Comparison of ENCODE assay signal across 21 cellular contexts in genomic region chr6:11244387-11245126, GRCh38. TPM values are rescaled to one million over a fixed set of nuclear protein-coding genes. Genes with fewer than 3 reads are reported as not detected.
DNase-seq lines count a peak whose midpoint lies in the region; ATAC-seq and TF ChIP-seq lines count a peak whose summit lies in the region.
"Had no signal": no experiment of that assay in that cellular context is flagged by ENCODE, and none has a peak within 500 bp of the region (broad histone marks: within the 10 kb centered on the region; RNA-seq: fewer than 3 reads in every experiment).

No MANE protein-coding gene starts in this region.

- H2AFZ ChIP-seq in smooth muscle cell (ENCODE audit: low read depth): no peak overlapping the region
- H2AFZ ChIP-seq: GM23338 had no signal

- TF ChIP-seq CTCF in activated CD8-positive, alpha-beta T cell treated with anti-CD3 and anti-CD28 coated beads for 36 hours (IDR thresholded peaks at IDR 0.05): no peak
- no peak for TF ChIP-seq CTCF in thoracic aorta (IDR thresholded peaks at IDR 0.05)
- TF ChIP-seq CTCF in spleen (IDR thresholded peaks at IDR 0.05 in 8 of 11, conservative IDR thresholded peaks at IDR 0.05 in 3 of 11): no peak
- no peak for TF ChIP-seq CTCF in smooth muscle cell (IDR thresholded peaks at IDR 0.05; ENCODE audit: borderline replicate concordance, insufficient read depth, poor library complexity, severe bottlenecking)

- H3K27me3 ChIP-seq in thoracic aorta (replicated peaks; ENCODE audit: insufficient read depth) (no peaks in the 10 kb centered on the region), spleen (replicated peaks in 1 of 7) (no peaks in the 10 kb centered on the region), smooth muscle cell (ENCODE audit: low read depth) (no peaks in the 10 kb centered on the region)
- H3K27me3 ChIP-seq: Peyer's patch had no signal

- no peaks in the 10 kb centered on the region for H3K79me2 ChIP-seq in smooth muscle cell (ENCODE audit: low read depth)

- no peak overlapping the region for H3K9ac ChIP-seq in smooth muscle cell (ENCODE audit: low read depth)

- H3K36me3 Mint-ChIP-seq in activated CD8-positive, alpha-beta T cell treated with anti-CD3 and anti-CD28 coated beads for 36 hours (ENCODE audit: low read depth): peaks cover 33% of the 10 kb centered on the region
- peaks cover 47% of the 10 kb centered on the region for H3K36me3 Mint-ChIP-seq in activated CD8-positive, alpha-beta T cell treated with anti-CD3 and anti-CD28 coated beads, Interleukin-2, amount 10 ng/mL, durations not matched to agents 7 days and 5 days (ENCODE audit: low read depth)
- peaks cover 42% of the 10 kb centered on the region for H3K36me3 Mint-ChIP-seq in activated naive CD8-positive, alpha-beta T cell treated with anti-CD3 and anti-CD28 coated beads for 36 hours
- peaks cover 36% of the 10 kb centered on the region for H3K36me3 Mint-ChIP-seq in memory B cell

- no peaks in the 10 kb centered on the region for H3K9me3 ChIP-seq in thoracic aorta
- peaks cover 0 to 5% (median 0%) of the 10 kb centered on the region in 8 donors for H3K9me3 ChIP-seq in spleen
- no peaks in the 10 kb centered on the region for H3K9me3 ChIP-seq in smooth muscle cell (replicated peaks; ENCODE audit: low read depth)
- H3K9me3 ChIP-seq: Peyer's patch had no signal

- no peak overlapping the region for H3K4me2 ChIP-seq in smooth muscle cell
- H3K4me2 ChIP-seq: GM23338 had no signal

- H3K4me1 ChIP-seq in thoracic aorta (ENCODE audit: control insufficient read depth in 1 of 2, low read depth in 2 of 2) (peaks cover 20 to 51% of the 10 kb centered on the region in 2 donors), spleen (peaks cover 0 to 8% (median 0%) of the 10 kb centered on the region in 6 donors), smooth muscle cell (ENCODE audit: low read depth) (peaks cover 5% of the 10 kb centered on the region)
- H3K4me1 ChIP-seq: Peyer's patch had no signal

- no peak overlapping the region for H3K4me3 ChIP-seq in thoracic aorta
- no peak overlapping the region for H3K4me3 ChIP-seq in spleen
- no peak overlapping the region for H3K4me3 ChIP-seq in smooth muscle cell
- H3K4me3 ChIP-seq: GM23338, Peyer's patch had no signal

- 36 to 68% (median 56%) methylated on average over 2 of the region's 2 CpGs for WGBS in spleen, 5 donors
- 94% methylated on average over 2 of the region's 2 CpGs for WGBS in smooth muscle cell (ENCODE audit: low lambda C conversion rate)

- H3K36me3 ChIP-seq in thoracic aorta: no peaks in the 10 kb centered on the region
- H3K36me3 ChIP-seq in spleen: peaks cover 0 to 68% (median 7%) of the 10 kb centered on the region in 6 donors
- no peaks in the 10 kb centered on the region for H3K36me3 ChIP-seq in smooth muscle cell (ENCODE audit: low read depth)
- H3K36me3 ChIP-seq: Peyer's patch had no signal

- H3K4me1 Mint-ChIP-seq in activated CD8-positive, alpha-beta T cell treated with anti-CD3 and anti-CD28 coated beads for 36 hours (ENCODE audit: low read depth): peaks cover 14% of the 10 kb centered on the region
- peaks cover 5% of the 10 kb centered on the region for H3K4me1 Mint-ChIP-seq in activated CD8-positive, alpha-beta T cell treated with anti-CD3 and anti-CD28 coated beads, Interleukin-2, amount 10 ng/mL, durations not matched to agents 7 days and 5 days (ENCODE audit: low read depth)
- H3K4me1 Mint-ChIP-seq in activated naive CD8-positive, alpha-beta T cell treated with anti-CD3 and anti-CD28 coated beads for 36 hours: peaks cover 14% of the 10 kb centered on the region
- peaks cover 19% of the 10 kb centered on the region for H3K4me1 Mint-ChIP-seq in memory B cell

- peak overlapping the region; percentile 76 to 79 for H3K27ac ChIP-seq in thoracic aorta
- H3K27ac ChIP-seq in spleen: no peak overlapping the region
- H3K27ac ChIP-seq in smooth muscle cell (ENCODE audit: low read depth): no peak overlapping the region
- H3K27ac ChIP-seq: Peyer's patch had no signal

- POLR2A ChIA-PET in activated CD8-positive, alpha-beta T cell treated with anti-CD3 and anti-CD28 coated beads for 36 hours (lab: Charles Lee): no interaction called here
- POLR2A ChIA-PET in activated CD8-positive, alpha-beta T cell treated with anti-CD3 and anti-CD28 coated beads, Interleukin-2, amount 10 ng/mL, durations not matched to agents 7 days and 5 days (lab: Charles Lee): no interaction called here

- H3K27ac Mint-ChIP-seq in activated CD8-positive, alpha-beta T cell treated with anti-CD3 and anti-CD28 coated beads for 36 hours: peak overlapping the region; percentile 1
- H3K27ac Mint-ChIP-seq in activated CD8-positive, alpha-beta T cell treated with anti-CD3 and anti-CD28 coated beads, Interleukin-2, amount 10 ng/mL, durations not matched to agents 7 days and 5 days: no peak overlapping the region
- H3K27ac Mint-ChIP-seq in activated naive CD8-positive, alpha-beta T cell treated with anti-CD3 and anti-CD28 coated beads for 36 hours: peak overlapping the region; percentile 11
- peak overlapping the region; percentile 7 for H3K27ac Mint-ChIP-seq in memory B cell
- H3K27ac Mint-ChIP-seq: B cell, GM23338 had no signal

- no peaks in the 10 kb centered on the region for H3F3A ChIP-seq in smooth muscle cell (ENCODE audit: low read depth)

- no peak for DNase-seq in activated CD8-positive, alpha-beta T cell treated with anti-CD3 and anti-CD28 coated beads for 36 hours
- DNase-seq in activated CD8-positive, alpha-beta T cell treated with anti-CD3 and anti-CD28 coated beads, Interleukin-2, amount 10 ng/mL, durations not matched to agents 7 days and 5 days: no peak
- DNase-seq in activated naive CD8-positive, alpha-beta T cell treated with anti-CD3 and anti-CD28 coated beads for 36 hours: no peak
- no peak for DNase-seq in memory B cell (ENCODE audit: low spot score in 2 of 2)
- DNase-seq in thoracic aorta (ENCODE audit: low spot score): no peak
- DNase-seq in spleen: no peak
- DNase-seq in smooth muscle cell (lab: John Stamatoyannopoulos, UW; ENCODE audit: unreplicated experiment): no peak
- DNase-seq: CD4-positive, CD25-positive, alpha-beta regulatory T cell; COR-L47; DMS 273 treated with DMSO at 0.1 percent for 48 hours; DND-41; HCEC 1CT; MM.1S; NCI-H1092; NCI-H2081 treated with DMSO at 0.1 percent for 48 hours; NCI-H748 treated with DMSO at 0.1 percent for 48 hours; NK-92 treated with Interleukin-12 subunit alpha and Interleukin-12 subunit beta, amount 100 ng/mL, for 24 hours; Peyer's patch had no signal

- CTCF ChIA-PET in activated CD8-positive, alpha-beta T cell treated with anti-CD3 and anti-CD28 coated beads for 36 hours (lab: Charles Lee): interaction anchor here (1.7 kb wide), 1 partner anchor 252 kb away, joined by 5 read pairs; no protein-coding TSS in a partner anchor
- CTCF ChIA-PET in activated CD8-positive, alpha-beta T cell treated with anti-CD3 and anti-CD28 coated beads, Interleukin-2, amount 10 ng/mL, durations not matched to agents 7 days and 5 days (lab: Charles Lee): interaction anchor here (1.1 kb wide), 1 partner anchor 251 kb away, joined by 3 read pairs; no protein-coding TSS in a partner anchor

- peak; percentile 51 for ATAC-seq in activated CD8-positive, alpha-beta T cell treated with anti-CD3 and anti-CD28 coated beads for 36 hours
- ATAC-seq in activated CD8-positive, alpha-beta T cell treated with anti-CD3 and anti-CD28 coated beads, Interleukin-2, amount 10 ng/mL, durations not matched to agents 7 days and 5 days: no peak
- peak; percentile 48 for ATAC-seq in memory B cell (ENCODE audit: low read depth)
- ATAC-seq in thoracic aorta (ENCODE audit: insufficient number of reproducible peaks, low FRiP score, low read depth): no peak
- no peak for ATAC-seq in GM21390 (IDR thresholded peaks at IDR 0.05; ENCODE audit: unreplicated experiment)
- ATAC-seq: GM23338 had no signal

- peaks cover 3% of the 10 kb centered on the region for H3K9me3 Mint-ChIP-seq in activated CD8-positive, alpha-beta T cell treated with anti-CD3 and anti-CD28 coated beads for 36 hours
- H3K9me3 Mint-ChIP-seq in activated CD8-positive, alpha-beta T cell treated with anti-CD3 and anti-CD28 coated beads, Interleukin-2, amount 10 ng/mL, durations not matched to agents 7 days and 5 days (ENCODE audit: insufficient read depth): no peaks in the 10 kb centered on the region
- H3K9me3 Mint-ChIP-seq in activated naive CD8-positive, alpha-beta T cell treated with anti-CD3 and anti-CD28 coated beads for 36 hours: peaks cover 9% of the 10 kb centered on the region
- H3K9me3 Mint-ChIP-seq in memory B cell: peaks cover 2% of the 10 kb centered on the region

- intact Hi-C loops in activated CD8-positive, alpha-beta T cell treated with anti-CD3 and anti-CD28 coated beads for 36 hours (cut with micrococcal nuclease): loop anchor here (2.0 kb wide), 1 partner anchor 56 kb away; no protein-coding TSS in a partner anchor
- intact Hi-C loops in spleen (cut with DNase I; ENCODE audit: low total_unique reads): no loop called here

- TF ChIP-seq POLR2A in spleen (IDR thresholded peaks at IDR 0.05): no peak

- H3K4me3 Mint-ChIP-seq in activated CD8-positive, alpha-beta T cell treated with anti-CD3 and anti-CD28 coated beads for 36 hours: no peak overlapping the region
- H3K4me3 Mint-ChIP-seq in activated CD8-positive, alpha-beta T cell treated with anti-CD3 and anti-CD28 coated beads, Interleukin-2, amount 10 ng/mL, durations not matched to agents 7 days and 5 days: no peak overlapping the region
- no peak overlapping the region for H3K4me3 Mint-ChIP-seq in activated naive CD8-positive, alpha-beta T cell treated with anti-CD3 and anti-CD28 coated beads for 36 hours
- no peak overlapping the region for H3K4me3 Mint-ChIP-seq in memory B cell
- H3K4me3 Mint-ChIP-seq: B cell; CD4-positive, CD25-positive, alpha-beta regulatory T cell; GM23338 had no signal

- H4K20me1 ChIP-seq in smooth muscle cell (ENCODE audit: low read depth): no peaks in the 10 kb centered on the region

- no peaks in the 10 kb centered on the region for H3K27me3 Mint-ChIP-seq in activated CD8-positive, alpha-beta T cell treated with anti-CD3 and anti-CD28 coated beads for 36 hours
- H3K27me3 Mint-ChIP-seq in activated CD8-positive, alpha-beta T cell treated with anti-CD3 and anti-CD28 coated beads, Interleukin-2, amount 10 ng/mL, durations not matched to agents 7 days and 5 days (ENCODE audit: low read depth): no peaks in the 10 kb centered on the region
- no peaks in the 10 kb centered on the region for H3K27me3 Mint-ChIP-seq in activated naive CD8-positive, alpha-beta T cell treated with anti-CD3 and anti-CD28 coated beads for 36 hours
- no peaks in the 10 kb centered on the region for H3K27me3 Mint-ChIP-seq in memory B cell
- H3K27me3 Mint-ChIP-seq: B cell; CD4-positive, CD25-positive, alpha-beta regulatory T cell had no signal

RNA-seq across cellular contexts. Expression of gene NEDD9, which starts 12.1 kb away (rescaled TPM):
- total RNA-seq in activated CD8-positive, alpha-beta T cell treated with anti-CD3 and anti-CD28 coated beads for 36 hours: 10 to 100 TPM; 26.6 to 29.7 TPM
- total RNA-seq in activated CD8-positive, alpha-beta T cell treated with anti-CD3 and anti-CD28 coated beads, Interleukin-2, amount 10 ng/mL, durations not matched to agents 7 days and 5 days: 10 to 100 TPM; 64.9 to 69.5 TPM
- 10 to 100 TPM; 32.0 to 33.7 TPM for total RNA-seq in activated naive CD8-positive, alpha-beta T cell treated with anti-CD3 and anti-CD28 coated beads for 36 hours
- total RNA-seq in thoracic aorta (100 to 1,000 TPM; 122 to 181 TPM), spleen (100 to 1,000 TPM in 6 of 7 donors, 10 to 100 TPM in 1; 94.1 to 208 (median 124) TPM), smooth muscle cell (127 and 139 TPM in 2 replicates)
- polyA plus RNA-seq in spleen (10 to 100 TPM; 16.1 to 21.3 (median 18.2) TPM), smooth muscle cell (75.2 and 85.6 TPM in 2 replicates)

Comparison
In these comparisons a context has a peak if more than half of its experiments do, and no peak if none do; other contexts are left out.
1. ATAC-seq: peak in activated CD8-positive, alpha-beta T cell treated with anti-CD3 and anti-CD28 coated beads for 36 hours (single experiment) and memory B cell (single experiment); none in activated CD8-positive, alpha-beta T cell treated with anti-CD3 and anti-CD28 coated beads, Interleukin-2, amount 10 ng/mL, durations not matched to agents 7 days and 5 days (single experiment), thoracic aorta (single experiment) and GM21390 (single experiment).
2. H3K27ac ChIP-seq: peak in thoracic aorta (2 of 2); none in spleen (0 of 8) and smooth muscle cell (single experiment).